In the genomic region with DNA sequence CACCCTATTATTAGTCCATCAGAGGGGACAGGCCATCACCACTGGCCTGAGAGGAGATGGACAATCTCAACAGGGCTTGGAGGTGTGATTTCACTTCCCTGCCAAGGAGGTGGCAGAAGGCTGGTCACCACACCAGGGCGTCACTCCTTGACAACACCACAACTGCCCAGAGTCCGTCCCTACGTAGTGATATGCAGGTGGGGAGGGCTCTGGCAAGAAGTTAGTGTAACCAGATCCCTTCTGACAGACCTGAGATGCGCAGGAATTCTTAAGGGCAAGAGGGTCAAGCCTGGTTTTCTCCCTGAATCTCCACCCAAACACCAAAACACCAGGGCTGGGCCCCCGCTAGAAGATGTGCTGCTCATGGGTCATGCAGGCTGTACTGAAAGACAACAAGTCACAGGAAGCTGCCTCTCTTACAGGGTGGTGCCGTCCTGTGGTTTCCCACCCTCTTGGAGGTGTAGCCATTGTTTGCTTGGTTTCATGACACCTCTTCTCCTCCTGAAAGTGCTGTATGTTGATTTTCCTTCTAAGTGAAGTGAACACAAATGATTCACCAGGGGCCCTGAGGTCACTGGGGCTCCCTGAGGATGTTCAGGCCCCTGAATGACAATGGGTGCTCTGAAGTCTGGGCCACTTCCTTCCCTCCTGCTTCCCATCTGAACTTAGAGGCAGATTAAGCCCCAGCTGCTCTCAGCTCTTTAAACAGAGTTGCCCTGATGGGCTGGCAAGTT, we compare ENCODE assay signal across 1 cellular context.
TF ChIP-seq lines count a peak whose summit lies in the region.

No MANE protein-coding gene starts in this region.

TF ChIP-seq in A549, 52 proteins besides CTCF, POLR2A, EP300 and RAD21 (continued from another document):
- peak; percentile 42 for TF ChIP-seq MAX (IDR thresholded peaks at IDR 0.05)
- TF ChIP-seq, protein P1, sequence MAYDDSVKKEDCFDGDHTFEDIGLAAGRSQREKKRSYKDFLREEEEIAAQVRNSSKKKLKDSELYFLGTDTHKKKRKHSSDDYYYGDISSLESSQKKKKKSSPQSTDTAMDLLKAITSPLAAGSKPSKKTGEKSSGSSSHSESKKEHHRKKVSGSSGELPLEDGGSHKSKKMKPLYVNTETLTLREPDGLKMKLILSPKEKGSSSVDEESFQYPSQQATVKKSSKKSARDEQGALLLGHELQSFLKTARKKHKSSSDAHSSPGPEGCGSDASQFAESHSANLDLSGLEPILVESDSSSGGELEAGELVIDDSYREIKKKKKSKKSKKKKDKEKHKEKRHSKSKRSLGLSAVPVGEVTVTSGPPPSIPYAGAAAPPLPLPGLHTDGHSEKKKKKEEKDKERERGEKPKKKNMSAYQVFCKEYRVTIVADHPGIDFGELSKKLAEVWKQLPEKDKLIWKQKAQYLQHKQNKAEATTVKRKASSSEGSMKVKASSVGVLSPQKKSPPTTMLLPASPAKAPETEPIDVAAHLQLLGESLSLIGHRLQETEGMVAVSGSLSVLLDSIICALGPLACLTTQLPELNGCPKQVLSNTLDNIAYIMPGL (CRISPR knock-in tag; IDR thresholded peaks at IDR 0.05; ENCODE audit: borderline replicate concordance): no peak
- TF ChIP-seq TP53 (CRISPR knock-in tag; IDR thresholded peaks at IDR 0.05): no peak
- no peak for TF ChIP-seq HOXB13 (CRISPR knock-in tag; IDR thresholded peaks at IDR 0.05; ENCODE audit: low read depth)
- TF ChIP-seq FOXS1 (CRISPR knock-in tag; IDR thresholded peaks at IDR 0.05): no peak
- TF ChIP-seq ATOH8 (CRISPR knock-in tag; IDR thresholded peaks at IDR 0.05; ENCODE audit: low read depth): no peak
- no peak for TF ChIP-seq PBX3 (IDR thresholded peaks at IDR 0.05)
